23 cellular contexts compared by ENCODE assay signal in the genomic region with DNA sequence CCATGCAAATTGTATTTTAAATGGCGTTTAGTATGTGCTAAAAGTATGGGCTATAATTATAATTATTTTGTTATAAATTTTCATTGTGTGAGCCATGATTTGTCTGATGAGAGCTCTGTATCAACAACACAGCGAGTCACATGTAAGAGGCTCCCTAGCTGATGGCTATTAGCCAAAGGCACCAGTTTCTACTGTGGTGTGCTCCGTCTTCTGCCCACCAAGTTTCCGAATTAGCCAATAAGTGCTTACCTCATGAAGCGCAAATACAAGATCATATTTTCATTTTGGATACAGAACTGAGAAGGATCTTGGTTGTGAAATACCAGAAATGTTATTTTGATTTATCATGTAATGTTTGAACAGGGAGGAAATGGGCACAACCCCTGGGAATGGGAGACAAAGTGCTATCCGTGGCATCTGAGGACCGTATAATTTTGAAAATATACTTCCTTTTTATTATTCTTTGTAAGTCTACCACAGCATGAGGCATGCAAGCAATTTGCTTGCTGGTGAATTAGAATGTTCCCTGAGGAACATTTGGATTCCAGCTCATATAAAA.
DNase-seq lines count a peak whose midpoint lies in the region; ATAC-seq and TF ChIP-seq lines count a peak whose summit lies in the region.
"Had no signal": no experiment of that assay in that cellular context is flagged by ENCODE, and none has a peak within 500 bp of the region (broad histone marks: within the 10 kb centered on the region; RNA-seq: fewer than 3 reads in every experiment).

No MANE protein-coding gene starts in this region.

- 83% methylated on average over 1 of the region's 7 CpGs; no CpG with 5 or more reads in 1 of the 2 experiments for WGBS in IMR-90 (ENCODE audit: extremely low coverage in 2 of 2, insufficient read length in 1 of 2), 2 experiments

- no peak overlapping the region for H3K14ac ChIP-seq in IMR-90 (replicated peaks; ENCODE audit: low read depth, low read length)

- no peak overlapping the region for H2AFZ ChIP-seq in IMR-90 (replicated peaks; ENCODE audit: low read length, poor library complexity)

- H3K4me3 ChIP-seq in AG10803 (ENCODE audit: low read length) = no peak overlapping the region
- no peak overlapping the region for H3K4me3 ChIP-seq in IMR-90 (ENCODE audit: insufficient read depth, low read depth, low read length)
- H3K4me3 ChIP-seq: right atrium auricular region, upper lobe of right lung had no signal

- BruUV-seq in IMR-90 (replicated peaks; lab: Mats Ljungman, UMichigan) = no TSS peak

- H3K4ac ChIP-seq in IMR-90 (ENCODE audit: low read depth, low read length) = no peak overlapping the region

- no peak overlapping the region for H3K18ac ChIP-seq in IMR-90 (ENCODE audit: low read depth, low read length)

- TF ChIP-seq CTCF in AG10803 (conservative IDR thresholded peaks at IDR 0.05; ENCODE audit: low read length) (no peak), IMR-90 (conservative IDR thresholded peaks at IDR 0.05; ENCODE audit: low read depth, low read length) (no peak), chondrocyte (IDR thresholded peaks at IDR 0.05) (no peak), nephron (IDR thresholded peaks at IDR 0.05; ENCODE audit: unreplicated experiment in 3 of 3) (no peak)

- H2BK20ac ChIP-seq in IMR-90 (ENCODE audit: low read depth, low read length) = no peak overlapping the region

- no peak for TF ChIP-seq POLR2A in IMR-90 (IDR thresholded peaks at IDR 0.05; ENCODE audit: low read depth, low read length)

- no peaks in the 10 kb centered on the region for H3K27me3 Mint-ChIP-seq in chondrocyte (ENCODE audit: low read depth)
- peaks cover 4% of the 10 kb centered on the region for H3K27me3 Mint-ChIP-seq in nephron (ENCODE audit: low read depth)

- H3K9ac ChIP-seq in IMR-90 (ENCODE audit: low read depth, low read length) = no peak overlapping the region
- H3K9ac ChIP-seq: KMS-11 had no signal

- H3K4me1 Mint-ChIP-seq in chondrocyte (ENCODE audit: low read depth) = peaks cover 58% of the 10 kb centered on the region
- peaks cover 32% of the 10 kb centered on the region for H3K4me1 Mint-ChIP-seq in nephron
- H3K4me1 Mint-ChIP-seq: CD14-positive monocyte had no signal

- H3K56ac ChIP-seq in IMR-90 (ENCODE audit: extremely low read depth, insufficient read depth, low read length) = no peak overlapping the region

- H3K27ac Mint-ChIP-seq in chondrocyte (ENCODE audit: unreplicated experiment) (peak overlapping the region; percentile 86), nephron (peak overlapping the region in 2 of 3 experiments; percentile 30 to 96)
- H3K27ac Mint-ChIP-seq: activated naive CD4-positive, alpha-beta T cell treated with anti-CD3 and anti-CD28 coated beads for 36 hours; CD14-positive monocyte had no signal

- H4K5ac ChIP-seq in IMR-90 (ENCODE audit: low read depth, low read length) = no peak overlapping the region

- H4K20me1 ChIP-seq in IMR-90 (ENCODE audit: insufficient read depth, low read length) = no peaks in the 10 kb centered on the region

- TF ChIP-seq RAD21 in IMR-90 (IDR thresholded peaks at IDR 0.05; ENCODE audit: low read length) = no peak

- H3K9me1 ChIP-seq in IMR-90 (ENCODE audit: insufficient read depth, low read length) = no peaks in the 10 kb centered on the region

- no peak overlapping the region for H3K23ac ChIP-seq in IMR-90 (ENCODE audit: low read depth, low read length)

- H3K4me3 Mint-ChIP-seq in chondrocyte (ENCODE audit: unreplicated experiment) = peak overlapping the region; percentile 28
- H3K4me3 Mint-ChIP-seq in nephron = no peak overlapping the region
- H3K4me3 Mint-ChIP-seq: activated naive CD4-positive, alpha-beta T cell treated with anti-CD3 and anti-CD28 coated beads for 36 hours; CD14-positive monocyte had no signal

- H3K4me1 ChIP-seq in IMR-90 (ENCODE audit: control insufficient read depth, insufficient read depth, low read length) = 0 out of 2 replicates have a peak, but pooled peaks cover 1% of the 10 kb centered on the region
- H3K4me1 ChIP-seq: right atrium auricular region had no signal

- no peaks in the 10 kb centered on the region for H3K36me3 ChIP-seq in IMR-90 (ENCODE audit: control insufficient read depth, insufficient read depth, low read length)
- H3K36me3 ChIP-seq: right atrium auricular region, upper lobe of right lung had no signal

- H2AK9ac ChIP-seq in IMR-90 (replicated peaks; ENCODE audit: low read depth, low read length, poor library complexity) = no peak overlapping the region

- H3K9me3 ChIP-seq in IMR-90 (ENCODE audit: control insufficient read depth, insufficient read depth, low read length) = no peaks in the 10 kb centered on the region
- H3K9me3 ChIP-seq: right atrium auricular region, upper lobe of right lung had no signal

- H3K27ac ChIP-seq in IMR-90 (ENCODE audit: insufficient read depth, low read length) = no peak overlapping the region
- H3K27ac ChIP-seq: KMS-11, right atrium auricular region, upper lobe of right lung had no signal

- ATAC-seq in IMR-90 (ENCODE audit: low read depth) (no peak), HG02885 (IDR thresholded peaks at IDR 0.05; ENCODE audit: poor library complexity, unreplicated experiment) (no peak), GM21786 (IDR thresholded peaks at IDR 0.05; ENCODE audit: unreplicated experiment) (no peak), GM18861 (IDR thresholded peaks at IDR 0.05; ENCODE audit: unreplicated experiment) (no peak)
- ATAC-seq: upper lobe of right lung had no signal

- CTCF ChIA-PET in IMR-90 (lab: Yijun Ruan, JAX) = no interaction called here

- dilution Hi-C loops in IMR-90 (cut with HindIII; ENCODE audit: low sequenced_read_pairs, unreplicated experiment) = no loop called here

- POLR2A ChIA-PET in IMR-90 (lab: Charles Lee; ENCODE audit: unreplicated experiment) = no interaction called here

- peak; percentile 75 for DNase-seq in AG10803 (ENCODE audit: low read depth)
- DNase-seq in IMR-90 = peak; percentile 38
- DNase-seq in chondrocyte (ENCODE audit: low spot score) = no peak
- no peak for DNase-seq in NCI-H2196 (lab: John Stamatoyannopoulos, UW; ENCODE audit: unreplicated experiment)
- DNase-seq: activated naive CD4-positive, alpha-beta T cell treated with anti-CD3 and anti-CD28 coated beads for 36 hours; activated T-cell treated with anti-CD3 and anti-CD28 coated beads, Interleukin-2, amount 50 U/mL, for 48 hours; GDM1; kidney glomerular epithelial cell; mammary epithelial cell; NCI-H1694; NCI-H226; SIG-M5; stimulated activated CD4-positive, alpha-beta T cell treated with anti-CD3 and anti-CD28 coated beads, Interleukin-15, amount 100 ng/mL, for 24 hours; stimulated activated CD8-positive, alpha-beta memory T cell treated with anti-CD3 and anti-CD28 coated beads, Interleukin-4, amount 100 ng/mL, for 48 hours; T-helper 1 cell; upper lobe of right lung had no signal

- no peak overlapping the region for H3K4me2 ChIP-seq in IMR-90 (ENCODE audit: low read depth, low read length)
- H3K4me2 ChIP-seq: KMS-11 had no signal

- H2BK15ac ChIP-seq in IMR-90 (ENCODE audit: low read depth, low read length) = no peak overlapping the region

- in situ Hi-C loops in IMR-90 (cut with MboI; ENCODE audit: low sequenced_read_pairs) = no loop called here

- no peak overlapping the region for H2BK5ac ChIP-seq in IMR-90 (ENCODE audit: low read depth, low read length, poor library complexity, severe bottlenecking)

- no peaks in the 10 kb centered on the region for H3K36me3 Mint-ChIP-seq in chondrocyte (ENCODE audit: low read depth)
- H3K36me3 Mint-ChIP-seq in nephron (ENCODE audit: low read depth) = no peaks in the 10 kb centered on the region
- H3K36me3 Mint-ChIP-seq: CD14-positive monocyte had no signal

- H2BK120ac ChIP-seq in IMR-90 (ENCODE audit: low read depth, low read length) = no peak overlapping the region

- peaks cover 4% of the 10 kb centered on the region for H3K9me3 Mint-ChIP-seq in chondrocyte (ENCODE audit: low read depth)
- H3K9me3 Mint-ChIP-seq in nephron = no peaks in the 10 kb centered on the region
- H3K9me3 Mint-ChIP-seq: activated naive CD4-positive, alpha-beta T cell treated with anti-CD3 and anti-CD28 coated beads for 36 hours; CD14-positive monocyte had no signal

- no peak overlapping the region for H4K8ac ChIP-seq in IMR-90 (ENCODE audit: low read depth in 2 of 2, low read length in 2 of 2)

- H3K79me1 ChIP-seq in IMR-90 (ENCODE audit: low read depth in 1 of 2, low read length in 2 of 2) = no peaks in the 10 kb centered on the region

- no peak overlapping the region for H4K91ac ChIP-seq in IMR-90 (ENCODE audit: insufficient read depth, low read depth, low read length)

- no peak overlapping the region for H2AK5ac ChIP-seq in IMR-90 (ENCODE audit: low read depth, low read length)

- no peaks in the 10 kb centered on the region for H3K27me3 ChIP-seq in IMR-90 (ENCODE audit: control insufficient read depth, insufficient read depth, low read length)
- H3K27me3 ChIP-seq: right atrium auricular region, upper lobe of right lung had no signal

- intact Hi-C loops in IMR-90 (cut with micrococcal nuclease) = no loop called here

TF ChIP-seq in IMR-90, 13 proteins besides CTCF, POLR2A, EP300 and RAD21:
- TF ChIP-seq CEBPB (IDR thresholded peaks at IDR 0.05; ENCODE audit: low read depth, low read length) (no peak), MAFK (IDR thresholded peaks at IDR 0.05; ENCODE audit: low read depth, low read length) (no peak), MAZ (IDR thresholded peaks at IDR 0.05; ENCODE audit: borderline replicate concordance, low read depth, low read length) (no peak), BHLHE40 (IDR thresholded peaks at IDR 0.05; ENCODE audit: low read depth, low read length) (no peak)

Comparison
In these comparisons a context has a peak if more than half of its experiments do, and no peak if none do; other contexts are left out.
1. DNase-seq: peak in AG10803 (single experiment) and IMR-90 (single experiment); none in chondrocyte (single experiment) and NCI-H2196 (single experiment).